7 cellular contexts compared by ENCODE assay signal in genomic region chr17:82291582-82292250, GRCh38. TPM values are rescaled to one million over a fixed set of nuclear protein-coding genes. Genes with fewer than 3 reads are reported as not detected.
A peak's percentile ranks its signal among the peaks of the same experiment; 100 is the strongest.
DNase-seq lines count a peak whose midpoint lies in the region; ATAC-seq and TF ChIP-seq lines count a peak whose summit lies in the region.

No MANE protein-coding gene starts in this region.

- peak overlapping the region; percentile 87 for H3K4me3 ChIP-seq in HUES48 (ENCODE audit: low read depth, low read length)
- peak overlapping the region; percentile 87 for H3K4me3 ChIP-seq in WERI-Rb-1 (ENCODE audit: low read depth, low read length)
- H3K4me3 ChIP-seq in right cardiac atrium (ENCODE audit: low read length), result peak overlapping the region; percentile 91

- peak overlapping the region; percentile 90 for H3K4me3 Mint-ChIP-seq in stimulated activated memory B cell treated with anti-CD40 and anti-IgM and Interleukin-4, amounts not matched to agents 10 μg/mL and 1 μg/mL and 100 μg/mL, for 72 hours

- H3K4me1 Mint-ChIP-seq in stimulated activated memory B cell treated with anti-CD40 and anti-IgM and Interleukin-4, amounts not matched to agents 10 μg/mL and 1 μg/mL and 100 μg/mL, for 72 hours, result peaks cover 38% of the 10 kb centered on the region

- H3K27ac ChIP-seq in HUES48 (ENCODE audit: low read depth, low read length) (peak overlapping the region; percentile 95), WERI-Rb-1 (peak overlapping the region; percentile 99), right cardiac atrium (ENCODE audit: low read length) (peak overlapping the region; percentile 94)

- H3K27ac Mint-ChIP-seq in stimulated activated memory B cell treated with anti-CD40 and anti-IgM and Interleukin-4, amounts not matched to agents 10 μg/mL and 1 μg/mL and 100 μg/mL, for 72 hours, result peak overlapping the region; percentile 92

- H3K9me3 ChIP-seq in HUES48 (ENCODE audit: control insufficient read depth, insufficient read depth, low read length), result no peaks in the 10 kb centered on the region
- H3K9me3 ChIP-seq in WERI-Rb-1 (ENCODE audit: severe bottlenecking), result peaks cover 7% of the 10 kb centered on the region
- no peaks in the 10 kb centered on the region for H3K9me3 ChIP-seq in right cardiac atrium (ENCODE audit: control insufficient read depth, low read length)

- no peaks in the 10 kb centered on the region for H3K9me3 Mint-ChIP-seq in stimulated activated memory B cell treated with anti-CD40 and anti-IgM and Interleukin-4, amounts not matched to agents 10 μg/mL and 1 μg/mL and 100 μg/mL, for 72 hours

- 88% methylated on average over 19 of the region's 19 CpGs for WGBS in right cardiac atrium

- no peaks in the 10 kb centered on the region for H3K36me3 Mint-ChIP-seq in stimulated activated memory B cell treated with anti-CD40 and anti-IgM and Interleukin-4, amounts not matched to agents 10 μg/mL and 1 μg/mL and 100 μg/mL, for 72 hours

- intact Hi-C loops in right cardiac atrium (cut with DNase I), result loop anchor here in 1 of 4 donors (10.0 kb wide), 1 partner anchor 57 kb away; no protein-coding TSS in a partner anchor

- no peaks in the 10 kb centered on the region for H3K36me3 ChIP-seq in HUES48 (ENCODE audit: control insufficient read depth, insufficient read depth, low read length)
- no peaks in the 10 kb centered on the region for H3K36me3 ChIP-seq in WERI-Rb-1

- no peaks in the 10 kb centered on the region for H3K27me3 ChIP-seq in HUES48 (ENCODE audit: control insufficient read depth, insufficient read depth, low read length)
- no peaks in the 10 kb centered on the region for H3K27me3 ChIP-seq in WERI-Rb-1 (ENCODE audit: insufficient read depth, low read depth, severe bottlenecking)
- H3K27me3 ChIP-seq in right cardiac atrium (ENCODE audit: control insufficient read depth, insufficient read depth), result no peaks in the 10 kb centered on the region

- ATAC-seq in right cardiac atrium, result no peak
- ATAC-seq in stimulated activated memory B cell treated with anti-CD40 and anti-IgM and Interleukin-4, amounts not matched to agents 10 μg/mL and 1 μg/mL and 100 μg/mL, for 72 hours, result no peak

- no peak for DNase-seq in WERI-Rb-1
- peak in 2 of 3 donors; percentile 47 to 55 for DNase-seq in right cardiac atrium
- DNase-seq in NCI-H748 treated with DMSO at 0.1 percent for 48 hours (lab: John Stamatoyannopoulos, UW), result no peak
- DNase-seq in ecto neural progenitor cell (ENCODE audit: low spot score), result no peak
- no peak for DNase-seq in HuH-7 (ENCODE audit: low spot score)

- H3K4me1 ChIP-seq in HUES48 (ENCODE audit: control insufficient read depth, insufficient read depth, low read length) (peaks cover 5% of the 10 kb centered on the region; the same call in 1 of the 2 replicates), right cardiac atrium (ENCODE audit: control insufficient read depth, insufficient read depth, low read length) (peaks cover 4% of the 10 kb centered on the region)

- no peak for TF ChIP-seq CTCF in WERI-Rb-1 (IDR thresholded peaks at IDR 0.05; ENCODE audit: low read depth, low read length)

- peak overlapping the region; percentile 76; the same call in 1 of the 2 replicates for H3K9ac ChIP-seq in HUES48 (ENCODE audit: low read depth, low read length)

- H3K27me3 Mint-ChIP-seq in stimulated activated memory B cell treated with anti-CD40 and anti-IgM and Interleukin-4, amounts not matched to agents 10 μg/mL and 1 μg/mL and 100 μg/mL, for 72 hours, result no peaks in the 10 kb centered on the region

RNA-seq across cellular contexts. Expression of gene CSNK1D, which starts 18.2 kb away (rescaled TPM):
- 10 to 100 TPM; 68.8 to 81.7 (median 77.4) TPM for total RNA-seq in right cardiac atrium
- polyA plus RNA-seq in right cardiac atrium, result 61.7 TPM

RNA-seq across cellular contexts. Expression of gene CD7, which starts 25.7 kb away (rescaled TPM):
- 1 to 10 TPM in 2 of 4 donors, under 1 TPM in 2; 0.31 to 1.4 (median 0.80) TPM for total RNA-seq in right cardiac atrium
- 0.45 TPM for polyA plus RNA-seq in right cardiac atrium

RNA-seq across cellular contexts. Expression of gene SECTM1, which starts 41.9 kb away (rescaled TPM):
- total RNA-seq in right cardiac atrium, result 1 to 10 TPM; 2.8 to 5.7 (median 3.3) TPM
- 2.5 TPM for polyA plus RNA-seq in right cardiac atrium

Comparison
In these comparisons a context has a peak if more than half of its experiments do, and no peak if none do; other contexts are left out.
1. DNase-seq: peak in right cardiac atrium (2 of 3); none in WERI-Rb-1 (single experiment), NCI-H748 treated with DMSO at 0.1 percent for 48 hours (single experiment), ecto neural progenitor cell (single experiment) and HuH-7 (single experiment).
2. Peak in every context shown above with its lines, with median percentiles within 50 percentile points of each other: H3K27ac ChIP-seq and H3K4me3 ChIP-seq.